Comparison of ENCODE assay signal across 1 cellular context in genomic region chr11:7575841-7576451, GRCh38.
TF ChIP-seq lines count a peak whose summit lies in the region.

No MANE protein-coding gene starts in this region.

TF ChIP-seq in HepG2, 621 proteins besides CTCF, POLR2A, EP300 and RAD21 (continued from another document and continues in another):
- TF ChIP-seq, protein P1, sequence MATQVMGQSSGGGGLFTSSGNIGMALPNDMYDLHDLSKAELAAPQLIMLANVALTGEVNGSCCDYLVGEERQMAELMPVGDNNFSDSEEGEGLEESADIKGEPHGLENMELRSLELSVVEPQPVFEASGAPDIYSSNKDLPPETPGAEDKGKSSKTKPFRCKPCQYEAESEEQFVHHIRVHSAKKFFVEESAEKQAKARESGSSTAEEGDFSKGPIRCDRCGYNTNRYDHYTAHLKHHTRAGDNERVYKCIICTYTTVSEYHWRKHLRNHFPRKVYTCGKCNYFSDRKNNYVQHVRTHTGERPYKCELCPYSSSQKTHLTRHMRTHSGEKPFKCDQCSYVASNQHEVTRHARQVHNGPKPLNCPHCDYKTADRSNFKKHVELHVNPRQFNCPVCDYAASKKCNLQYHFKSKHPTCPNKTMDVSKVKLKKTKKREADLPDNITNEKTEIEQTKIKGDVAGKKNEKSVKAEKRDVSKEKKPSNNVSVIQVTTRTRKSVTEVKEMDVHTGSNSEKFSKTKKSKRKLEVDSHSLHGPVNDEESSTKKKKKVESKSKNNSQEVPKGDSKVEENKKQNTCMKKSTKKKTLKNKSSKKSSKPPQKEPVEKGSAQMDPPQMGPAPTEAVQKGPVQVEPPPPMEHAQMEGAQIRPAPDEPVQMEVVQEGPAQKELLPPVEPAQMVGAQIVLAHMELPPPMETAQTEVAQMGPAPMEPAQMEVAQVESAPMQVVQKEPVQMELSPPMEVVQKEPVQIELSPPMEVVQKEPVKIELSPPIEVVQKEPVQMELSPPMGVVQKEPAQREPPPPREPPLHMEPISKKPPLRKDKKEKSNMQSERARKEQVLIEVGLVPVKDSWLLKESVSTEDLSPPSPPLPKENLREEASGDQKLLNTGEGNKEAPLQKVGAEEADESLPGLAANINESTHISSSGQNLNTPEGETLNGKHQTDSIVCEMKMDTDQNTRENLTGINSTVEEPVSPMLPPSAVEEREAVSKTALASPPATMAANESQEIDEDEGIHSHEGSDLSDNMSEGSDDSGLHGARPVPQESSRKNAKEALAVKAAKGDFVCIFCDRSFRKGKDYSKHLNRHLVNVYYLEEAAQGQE (IDR thresholded peaks at IDR 0.05; ENCODE audit: borderline replicate concordance in 1 of 2, low read depth in 1 of 2, low read length in 2 of 2): no peak
- TF ChIP-seq ZBTB33 (CRISPR knock-in tag; IDR thresholded peaks at IDR 0.05): no peak
- TF ChIP-seq SRSF1 (optimal IDR thresholded peaks at IDR 0.05; ENCODE audit: low read depth, low read length): no peak
- 0 out of 2 replicates have a peak, but pooled peaks have one; percentile 20 for TF ChIP-seq FOXC1 (CRISPR knock-in tag; IDR thresholded peaks at IDR 0.05; ENCODE audit: borderline replicate concordance)
- TF ChIP-seq PHF20 (CRISPR knock-in tag; IDR thresholded peaks at IDR 0.05): no peak
- TF ChIP-seq ZNF614 (CRISPR knock-in tag; IDR thresholded peaks at IDR 0.05; ENCODE audit: borderline replicate concordance): no peak
- no peak for TF ChIP-seq ZSCAN12 (CRISPR knock-in tag; IDR thresholded peaks at IDR 0.05)
- TF ChIP-seq SOX6 (IDR thresholded peaks at IDR 0.05): no peak
- TF ChIP-seq SOX6 (CRISPR knock-in tag; IDR thresholded peaks at IDR 0.05): no peak
- TF ChIP-seq AGO1 (IDR thresholded peaks at IDR 0.05; ENCODE audit: low read depth, low read length, poor library complexity, severe bottlenecking): no peak
- TF ChIP-seq YY1 (IDR thresholded peaks at IDR 0.05; ENCODE audit: insufficient read depth, insufficient replicate concordance, low read depth, low read length): no peak
- no peak for TF ChIP-seq MXD4 (CRISPR knock-in tag; IDR thresholded peaks at IDR 0.05)
- no peak for TF ChIP-seq ZNF143 (CRISPR knock-in tag; IDR thresholded peaks at IDR 0.05)
- TF ChIP-seq, protein P2, sequence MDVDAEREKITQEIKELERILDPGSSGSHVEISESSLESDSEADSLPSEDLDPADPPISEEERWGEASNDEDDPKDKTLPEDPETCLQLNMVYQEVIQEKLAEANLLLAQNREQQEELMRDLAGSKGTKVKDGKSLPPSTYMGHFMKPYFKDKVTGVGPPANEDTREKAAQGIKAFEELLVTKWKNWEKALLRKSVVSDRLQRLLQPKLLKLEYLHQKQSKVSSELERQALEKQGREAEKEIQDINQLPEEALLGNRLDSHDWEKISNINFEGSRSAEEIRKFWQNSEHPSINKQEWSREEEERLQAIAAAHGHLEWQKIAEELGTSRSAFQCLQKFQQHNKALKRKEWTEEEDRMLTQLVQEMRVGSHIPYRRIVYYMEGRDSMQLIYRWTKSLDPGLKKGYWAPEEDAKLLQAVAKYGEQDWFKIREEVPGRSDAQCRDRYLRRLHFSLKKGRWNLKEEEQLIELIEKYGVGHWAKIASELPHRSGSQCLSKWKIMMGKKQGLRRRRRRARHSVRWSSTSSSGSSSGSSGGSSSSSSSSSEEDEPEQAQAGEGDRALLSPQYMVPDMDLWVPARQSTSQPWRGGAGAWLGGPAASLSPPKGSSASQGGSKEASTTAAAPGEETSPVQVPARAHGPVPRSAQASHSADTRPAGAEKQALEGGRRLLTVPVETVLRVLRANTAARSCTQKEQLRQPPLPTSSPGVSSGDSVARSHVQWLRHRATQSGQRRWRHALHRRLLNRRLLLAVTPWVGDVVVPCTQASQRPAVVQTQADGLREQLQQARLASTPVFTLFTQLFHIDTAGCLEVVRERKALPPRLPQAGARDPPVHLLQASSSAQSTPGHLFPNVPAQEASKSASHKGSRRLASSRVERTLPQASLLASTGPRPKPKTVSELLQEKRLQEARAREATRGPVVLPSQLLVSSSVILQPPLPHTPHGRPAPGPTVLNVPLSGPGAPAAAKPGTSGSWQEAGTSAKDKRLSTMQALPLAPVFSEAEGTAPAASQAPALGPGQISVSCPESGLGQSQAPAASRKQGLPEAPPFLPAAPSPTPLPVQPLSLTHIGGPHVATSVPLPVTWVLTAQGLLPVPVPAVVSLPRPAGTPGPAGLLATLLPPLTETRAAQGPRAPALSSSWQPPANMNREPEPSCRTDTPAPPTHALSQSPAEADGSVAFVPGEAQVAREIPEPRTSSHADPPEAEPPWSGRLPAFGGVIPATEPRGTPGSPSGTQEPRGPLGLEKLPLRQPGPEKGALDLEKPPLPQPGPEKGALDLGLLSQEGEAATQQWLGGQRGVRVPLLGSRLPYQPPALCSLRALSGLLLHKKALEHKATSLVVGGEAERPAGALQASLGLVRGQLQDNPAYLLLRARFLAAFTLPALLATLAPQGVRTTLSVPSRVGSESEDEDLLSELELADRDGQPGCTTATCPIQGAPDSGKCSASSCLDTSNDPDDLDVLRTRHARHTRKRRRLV (CRISPR knock-in tag; IDR thresholded peaks at IDR 0.05): no peak
- TF ChIP-seq, protein P3, sequence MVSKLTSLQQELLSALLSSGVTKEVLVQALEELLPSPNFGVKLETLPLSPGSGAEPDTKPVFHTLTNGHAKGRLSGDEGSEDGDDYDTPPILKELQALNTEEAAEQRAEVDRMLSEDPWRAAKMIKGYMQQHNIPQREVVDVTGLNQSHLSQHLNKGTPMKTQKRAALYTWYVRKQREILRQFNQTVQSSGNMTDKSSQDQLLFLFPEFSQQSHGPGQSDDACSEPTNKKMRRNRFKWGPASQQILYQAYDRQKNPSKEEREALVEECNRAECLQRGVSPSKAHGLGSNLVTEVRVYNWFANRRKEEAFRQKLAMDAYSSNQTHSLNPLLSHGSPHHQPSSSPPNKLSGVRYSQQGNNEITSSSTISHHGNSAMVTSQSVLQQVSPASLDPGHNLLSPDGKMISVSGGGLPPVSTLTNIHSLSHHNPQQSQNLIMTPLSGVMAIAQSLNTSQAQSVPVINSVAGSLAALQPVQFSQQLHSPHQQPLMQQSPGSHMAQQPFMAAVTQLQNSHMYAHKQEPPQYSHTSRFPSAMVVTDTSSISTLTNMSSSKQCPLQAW (CRISPR knock-in tag; IDR thresholded peaks at IDR 0.05): no peak
- TF ChIP-seq TFAP4 (IDR thresholded peaks at IDR 0.05; ENCODE audit: borderline replicate concordance, low read depth): peak; percentile 15; the same call in 1 of the 2 replicates
- TF ChIP-seq HDAC6 (IDR thresholded peaks at IDR 0.05; ENCODE audit: low read depth, low read length): no peak
- TF ChIP-seq SMAD1 (CRISPR knock-in tag; IDR thresholded peaks at IDR 0.05; ENCODE audit: borderline replicate concordance, low read depth): no peak
- no peak for TF ChIP-seq ZNF670 (CRISPR knock-in tag; IDR thresholded peaks at IDR 0.05; ENCODE audit: borderline replicate concordance)
- no peak for TF ChIP-seq AKNA (CRISPR knock-in tag; IDR thresholded peaks at IDR 0.05; ENCODE audit: borderline replicate concordance)
- TF ChIP-seq NR2F1 (CRISPR knock-in tag; IDR thresholded peaks at IDR 0.05): no peak
- no peak for TF ChIP-seq ZC3H13 (CRISPR knock-in tag; IDR thresholded peaks at IDR 0.05)
- TF ChIP-seq TFDP1 (CRISPR knock-in tag; IDR thresholded peaks at IDR 0.05; ENCODE audit: borderline replicate concordance): peak; percentile 7; the same call in 1 of the 2 replicates
- no peak for TF ChIP-seq ZNF264 (CRISPR knock-in tag; IDR thresholded peaks at IDR 0.05)
- no peak for TF ChIP-seq ZBTB21 (CRISPR knock-in tag; IDR thresholded peaks at IDR 0.05)
- TF ChIP-seq ZNF598 (CRISPR knock-in tag; IDR thresholded peaks at IDR 0.05; ENCODE audit: borderline replicate concordance): no peak
- no peak for TF ChIP-seq ZNF558 (CRISPR knock-in tag; IDR thresholded peaks at IDR 0.05; ENCODE audit: borderline replicate concordance)
- no peak for TF ChIP-seq ZNF710 (CRISPR knock-in tag; IDR thresholded peaks at IDR 0.05; ENCODE audit: borderline replicate concordance)
- TF ChIP-seq, protein P4, sequence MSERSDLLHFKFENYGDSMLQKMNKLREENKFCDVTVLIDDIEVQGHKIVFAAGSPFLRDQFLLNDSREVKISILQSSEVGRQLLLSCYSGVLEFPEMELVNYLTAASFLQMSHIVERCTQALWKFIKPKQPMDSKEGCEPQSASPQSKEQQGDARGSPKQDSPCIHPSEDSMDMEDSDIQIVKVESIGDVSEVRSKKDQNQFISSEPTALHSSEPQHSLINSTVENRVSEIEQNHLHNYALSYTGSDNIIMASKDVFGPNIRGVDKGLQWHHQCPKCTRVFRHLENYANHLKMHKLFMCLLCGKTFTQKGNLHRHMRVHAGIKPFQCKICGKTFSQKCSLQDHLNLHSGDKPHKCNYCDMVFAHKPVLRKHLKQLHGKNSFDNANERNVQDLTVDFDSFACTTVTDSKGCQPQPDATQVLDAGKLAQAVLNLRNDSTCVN (CRISPR knock-in tag; IDR thresholded peaks at IDR 0.05; ENCODE audit: borderline replicate concordance): no peak
- TF ChIP-seq NCOR1 (IDR thresholded peaks at IDR 0.05; ENCODE audit: borderline replicate concordance, low read length): no peak
- peak; percentile 32; the same call in 1 of the 2 replicates for TF ChIP-seq HNF4G (IDR thresholded peaks at IDR 0.05; ENCODE audit: borderline replicate concordance, low read depth, low read length)
- TF ChIP-seq HNF4G (CRISPR knock-in tag; IDR thresholded peaks at IDR 0.05; ENCODE audit: borderline replicate concordance, low read depth): no peak
- TF ChIP-seq ZFX (CRISPR knock-in tag; IDR thresholded peaks at IDR 0.05; ENCODE audit: low read depth): peak; percentile 61
- no peak for TF ChIP-seq SNAPC2 (CRISPR knock-in tag; IDR thresholded peaks at IDR 0.05)
- TF ChIP-seq SIN3A (IDR thresholded peaks at IDR 0.05; ENCODE audit: borderline replicate concordance, low read depth, low read length): no peak
- TF ChIP-seq TBP (CRISPR knock-in tag; IDR thresholded peaks at IDR 0.05): no peak
- TF ChIP-seq ZFP36L2 (CRISPR knock-in tag; IDR thresholded peaks at IDR 0.05): no peak
